1 cellular context compared by ENCODE assay signal in genomic region chr16:66651474-66651765, GRCh38.
TF ChIP-seq lines count a peak whose summit lies in the region.

No MANE protein-coding gene starts in this region.

TF ChIP-seq in H1, 55 proteins besides CTCF, POLR2A, EP300 and RAD21 (continued from another document):
- TF ChIP-seq SIX5 (IDR thresholded peaks at IDR 0.05; ENCODE audit: low read depth, low read length): no peak
